Comparison of ENCODE assay signal across 1 cellular context in the genomic region with DNA sequence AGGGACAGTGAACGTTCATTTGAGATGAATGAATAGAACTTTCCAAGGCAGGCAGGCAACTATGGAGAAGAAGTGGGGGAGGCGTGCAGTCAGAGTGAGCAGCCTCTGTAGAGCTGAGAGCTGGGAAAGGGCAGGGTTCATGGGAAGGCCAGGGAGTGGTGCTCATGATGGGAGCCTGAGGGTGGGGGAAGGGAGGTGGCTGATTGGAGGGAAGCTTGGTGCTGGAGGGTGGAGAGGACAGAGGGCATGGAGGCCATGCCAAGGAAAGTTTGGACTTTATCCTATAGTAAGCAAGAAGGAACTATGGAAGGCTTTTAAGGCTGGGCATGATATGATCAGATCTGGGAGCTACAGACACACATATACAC.
A peak's percentile ranks its signal among the peaks of the same experiment; 100 is the strongest.
TF ChIP-seq lines count a peak whose summit lies in the region.

No MANE protein-coding gene starts in this region.

TF ChIP-seq in liver, 16 proteins besides CTCF, POLR2A, EP300 and RAD21 (continued from another document):
- TF ChIP-seq, protein P1, sequence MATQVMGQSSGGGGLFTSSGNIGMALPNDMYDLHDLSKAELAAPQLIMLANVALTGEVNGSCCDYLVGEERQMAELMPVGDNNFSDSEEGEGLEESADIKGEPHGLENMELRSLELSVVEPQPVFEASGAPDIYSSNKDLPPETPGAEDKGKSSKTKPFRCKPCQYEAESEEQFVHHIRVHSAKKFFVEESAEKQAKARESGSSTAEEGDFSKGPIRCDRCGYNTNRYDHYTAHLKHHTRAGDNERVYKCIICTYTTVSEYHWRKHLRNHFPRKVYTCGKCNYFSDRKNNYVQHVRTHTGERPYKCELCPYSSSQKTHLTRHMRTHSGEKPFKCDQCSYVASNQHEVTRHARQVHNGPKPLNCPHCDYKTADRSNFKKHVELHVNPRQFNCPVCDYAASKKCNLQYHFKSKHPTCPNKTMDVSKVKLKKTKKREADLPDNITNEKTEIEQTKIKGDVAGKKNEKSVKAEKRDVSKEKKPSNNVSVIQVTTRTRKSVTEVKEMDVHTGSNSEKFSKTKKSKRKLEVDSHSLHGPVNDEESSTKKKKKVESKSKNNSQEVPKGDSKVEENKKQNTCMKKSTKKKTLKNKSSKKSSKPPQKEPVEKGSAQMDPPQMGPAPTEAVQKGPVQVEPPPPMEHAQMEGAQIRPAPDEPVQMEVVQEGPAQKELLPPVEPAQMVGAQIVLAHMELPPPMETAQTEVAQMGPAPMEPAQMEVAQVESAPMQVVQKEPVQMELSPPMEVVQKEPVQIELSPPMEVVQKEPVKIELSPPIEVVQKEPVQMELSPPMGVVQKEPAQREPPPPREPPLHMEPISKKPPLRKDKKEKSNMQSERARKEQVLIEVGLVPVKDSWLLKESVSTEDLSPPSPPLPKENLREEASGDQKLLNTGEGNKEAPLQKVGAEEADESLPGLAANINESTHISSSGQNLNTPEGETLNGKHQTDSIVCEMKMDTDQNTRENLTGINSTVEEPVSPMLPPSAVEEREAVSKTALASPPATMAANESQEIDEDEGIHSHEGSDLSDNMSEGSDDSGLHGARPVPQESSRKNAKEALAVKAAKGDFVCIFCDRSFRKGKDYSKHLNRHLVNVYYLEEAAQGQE (IDR thresholded peaks at IDR 0.05), result no peak
- TF ChIP-seq HNF4G (IDR thresholded peaks at IDR 0.05) (peak; percentile 87), FOXA2 (IDR thresholded peaks at IDR 0.05) (peak; percentile 39), YY1 (IDR thresholded peaks at IDR 0.05) (peak; percentile 57), RXRA (IDR thresholded peaks at IDR 0.05) (peak; percentile 97 to 98), JUND (IDR thresholded peaks at IDR 0.05) (peak; percentile 41 to 42), HNF4A (conservative IDR thresholded peaks at IDR 0.05) (peak; percentile 95 to 96), TAF1 (conservative IDR thresholded peaks at IDR 0.05) (no peak), EGR1 (IDR thresholded peaks at IDR 0.05; ENCODE audit: low read depth in 2 of 2) (peak in 1 of 2 donors; percentile 21), SP1 (IDR thresholded peaks at IDR 0.05) (peak; percentile 97), GABPA (IDR thresholded peaks at IDR 0.05 in 1 of 2, conservative IDR thresholded peaks at IDR 0.05 in 1 of 2) (no peak)
- TF ChIP-seq, protein P2, sequence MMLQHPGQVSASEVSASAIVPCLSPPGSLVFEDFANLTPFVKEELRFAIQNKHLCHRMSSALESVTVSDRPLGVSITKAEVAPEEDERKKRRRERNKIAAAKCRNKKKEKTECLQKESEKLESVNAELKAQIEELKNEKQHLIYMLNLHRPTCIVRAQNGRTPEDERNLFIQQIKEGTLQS (IDR thresholded peaks at IDR 0.05), result no peak
- TF ChIP-seq, protein P3, sequence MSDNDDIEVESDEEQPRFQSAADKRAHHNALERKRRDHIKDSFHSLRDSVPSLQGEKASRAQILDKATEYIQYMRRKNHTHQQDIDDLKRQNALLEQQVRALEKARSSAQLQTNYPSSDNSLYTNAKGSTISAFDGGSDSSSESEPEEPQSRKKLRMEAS (IDR thresholded peaks at IDR 0.05), result peak; percentile 60
